In the genomic region with DNA sequence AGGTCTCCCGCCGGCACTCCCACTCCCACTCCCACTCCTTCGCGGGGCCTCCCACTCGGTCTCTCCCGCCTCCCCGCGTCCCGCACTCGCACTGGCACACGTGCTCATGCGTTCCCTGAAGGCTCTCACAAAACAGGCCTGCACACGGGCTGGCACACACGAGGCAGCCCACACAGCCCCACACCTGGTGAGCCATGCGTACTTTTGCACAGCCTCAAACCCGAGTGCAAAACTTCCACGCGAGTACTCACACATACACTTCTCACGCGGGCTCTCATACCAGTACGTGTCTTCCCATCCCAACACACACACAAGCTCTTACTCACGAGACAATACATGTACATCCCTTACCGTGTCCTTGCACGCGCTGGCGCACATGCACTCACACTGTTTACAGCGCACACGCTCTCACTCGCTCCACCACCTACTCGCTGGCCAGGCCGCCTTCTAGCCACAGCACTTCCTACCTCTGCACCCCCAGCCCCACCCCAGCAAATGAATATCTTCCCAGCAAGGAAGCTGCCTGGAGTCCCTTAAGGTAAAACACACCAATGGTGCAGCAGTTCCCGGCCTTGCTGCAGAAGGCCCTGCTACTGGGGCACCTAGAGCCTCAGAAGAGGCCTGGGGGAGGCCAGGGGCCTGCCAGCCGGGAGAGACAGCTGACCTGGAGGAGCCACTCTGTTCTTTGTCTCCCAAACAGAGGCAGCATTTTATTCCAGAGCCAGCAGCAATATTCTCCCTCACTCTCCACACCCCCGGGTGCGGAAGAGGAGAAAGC, we compare ENCODE assay signal across 1 cellular context.
TF ChIP-seq lines count a peak whose summit lies in the region.

No MANE protein-coding gene starts in this region.

TF ChIP-seq in K562, 482 proteins besides CTCF, POLR2A, EP300 and RAD21 (continued from another document and continues in another):
- TF ChIP-seq, protein P1, sequence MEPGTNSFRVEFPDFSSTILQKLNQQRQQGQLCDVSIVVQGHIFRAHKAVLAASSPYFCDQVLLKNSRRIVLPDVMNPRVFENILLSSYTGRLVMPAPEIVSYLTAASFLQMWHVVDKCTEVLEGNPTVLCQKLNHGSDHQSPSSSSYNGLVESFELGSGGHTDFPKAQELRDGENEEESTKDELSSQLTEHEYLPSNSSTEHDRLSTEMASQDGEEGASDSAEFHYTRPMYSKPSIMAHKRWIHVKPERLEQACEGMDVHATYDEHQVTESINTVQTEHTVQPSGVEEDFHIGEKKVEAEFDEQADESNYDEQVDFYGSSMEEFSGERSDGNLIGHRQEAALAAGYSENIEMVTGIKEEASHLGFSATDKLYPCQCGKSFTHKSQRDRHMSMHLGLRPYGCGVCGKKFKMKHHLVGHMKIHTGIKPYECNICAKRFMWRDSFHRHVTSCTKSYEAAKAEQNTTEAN (CRISPR knock-in tag; IDR thresholded peaks at IDR 0.05): 0 out of 2 replicates have a peak, but pooled peaks have one; percentile 66
- no peak for TF ChIP-seq ETV5 (CRISPR knock-in tag; IDR thresholded peaks at IDR 0.05; ENCODE audit: low read depth)
- no peak for TF ChIP-seq ZNF3 (CRISPR knock-in tag; IDR thresholded peaks at IDR 0.05)
- TF ChIP-seq DPF2 (IDR thresholded peaks at IDR 0.05): peak; percentile 59; the same call in 1 of the 2 replicates
- TF ChIP-seq, protein P2, sequence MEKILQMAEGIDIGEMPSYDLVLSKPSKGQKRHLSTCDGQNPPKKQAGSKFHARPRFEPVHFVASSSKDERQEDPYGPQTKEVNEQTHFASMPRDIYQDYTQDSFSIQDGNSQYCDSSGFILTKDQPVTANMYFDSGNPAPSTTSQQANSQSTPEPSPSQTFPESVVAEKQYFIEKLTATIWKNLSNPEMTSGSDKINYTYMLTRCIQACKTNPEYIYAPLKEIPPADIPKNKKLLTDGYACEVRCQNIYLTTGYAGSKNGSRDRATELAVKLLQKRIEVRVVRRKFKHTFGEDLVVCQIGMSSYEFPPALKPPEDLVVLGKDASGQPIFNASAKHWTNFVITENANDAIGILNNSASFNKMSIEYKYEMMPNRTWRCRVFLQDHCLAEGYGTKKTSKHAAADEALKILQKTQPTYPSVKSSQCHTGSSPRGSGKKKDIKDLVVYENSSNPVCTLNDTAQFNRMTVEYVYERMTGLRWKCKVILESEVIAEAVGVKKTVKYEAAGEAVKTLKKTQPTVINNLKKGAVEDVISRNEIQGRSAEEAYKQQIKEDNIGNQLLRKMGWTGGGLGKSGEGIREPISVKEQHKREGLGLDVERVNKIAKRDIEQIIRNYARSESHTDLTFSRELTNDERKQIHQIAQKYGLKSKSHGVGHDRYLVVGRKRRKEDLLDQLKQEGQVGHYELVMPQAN (IDR thresholded peaks at IDR 0.05; ENCODE audit: borderline replicate concordance): peak; percentile 89
- TF ChIP-seq EP400 (IDR thresholded peaks at IDR 0.05): peak; percentile 86
- TF ChIP-seq, protein P3, sequence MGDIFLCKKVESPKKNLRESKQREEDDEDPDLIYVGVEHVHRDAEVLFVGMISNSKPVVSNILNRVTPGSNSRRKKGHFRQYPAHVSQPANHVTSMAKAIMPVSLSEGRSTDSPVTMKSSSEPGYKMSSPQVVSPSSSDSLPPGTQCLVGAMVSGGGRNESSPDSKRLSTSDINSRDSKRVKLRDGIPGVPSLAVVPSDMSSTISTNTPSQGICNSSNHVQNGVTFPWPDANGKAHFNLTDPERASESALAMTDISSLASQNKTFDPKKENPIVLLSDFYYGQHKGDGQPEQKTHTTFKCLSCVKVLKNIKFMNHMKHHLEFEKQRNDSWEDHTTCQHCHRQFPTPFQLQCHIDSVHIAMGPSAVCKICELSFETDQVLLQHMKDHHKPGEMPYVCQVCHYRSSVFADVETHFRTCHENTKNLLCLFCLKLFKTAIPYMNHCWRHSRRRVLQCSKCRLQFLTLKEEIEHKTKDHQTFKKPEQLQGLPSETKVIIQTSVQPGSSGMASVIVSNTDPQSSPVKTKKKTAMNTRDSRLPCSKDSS (IDR thresholded peaks at IDR 0.05; ENCODE audit: low read depth, partially characterized antibody): no peak
- TF ChIP-seq, protein P4, sequence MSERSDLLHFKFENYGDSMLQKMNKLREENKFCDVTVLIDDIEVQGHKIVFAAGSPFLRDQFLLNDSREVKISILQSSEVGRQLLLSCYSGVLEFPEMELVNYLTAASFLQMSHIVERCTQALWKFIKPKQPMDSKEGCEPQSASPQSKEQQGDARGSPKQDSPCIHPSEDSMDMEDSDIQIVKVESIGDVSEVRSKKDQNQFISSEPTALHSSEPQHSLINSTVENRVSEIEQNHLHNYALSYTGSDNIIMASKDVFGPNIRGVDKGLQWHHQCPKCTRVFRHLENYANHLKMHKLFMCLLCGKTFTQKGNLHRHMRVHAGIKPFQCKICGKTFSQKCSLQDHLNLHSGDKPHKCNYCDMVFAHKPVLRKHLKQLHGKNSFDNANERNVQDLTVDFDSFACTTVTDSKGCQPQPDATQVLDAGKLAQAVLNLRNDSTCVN (CRISPR knock-in tag; IDR thresholded peaks at IDR 0.05): no peak
- TF ChIP-seq NONO (IDR thresholded peaks at IDR 0.05; ENCODE audit: low read depth in 2 of 2, low read length in 1 of 2): 0 out of 4 replicates have a peak, but pooled peaks of 1 of the 2 experiments have one; percentile 2
- TF ChIP-seq, protein P5, sequence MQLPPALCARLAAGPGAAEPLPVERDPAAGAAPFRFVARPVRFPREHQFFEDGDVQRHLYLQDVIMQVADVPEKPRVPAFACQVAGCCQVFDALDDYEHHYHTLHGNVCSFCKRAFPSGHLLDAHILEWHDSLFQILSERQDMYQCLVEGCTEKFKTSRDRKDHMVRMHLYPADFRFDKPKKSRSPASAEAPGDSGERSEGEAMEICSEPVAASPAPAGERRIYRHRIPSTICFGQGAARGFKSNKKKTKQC (CRISPR knock-in tag; IDR thresholded peaks at IDR 0.05): peak; percentile 87
- TF ChIP-seq STAT5B (CRISPR knock-in tag; IDR thresholded peaks at IDR 0.05): no peak
- TF ChIP-seq, protein P6, sequence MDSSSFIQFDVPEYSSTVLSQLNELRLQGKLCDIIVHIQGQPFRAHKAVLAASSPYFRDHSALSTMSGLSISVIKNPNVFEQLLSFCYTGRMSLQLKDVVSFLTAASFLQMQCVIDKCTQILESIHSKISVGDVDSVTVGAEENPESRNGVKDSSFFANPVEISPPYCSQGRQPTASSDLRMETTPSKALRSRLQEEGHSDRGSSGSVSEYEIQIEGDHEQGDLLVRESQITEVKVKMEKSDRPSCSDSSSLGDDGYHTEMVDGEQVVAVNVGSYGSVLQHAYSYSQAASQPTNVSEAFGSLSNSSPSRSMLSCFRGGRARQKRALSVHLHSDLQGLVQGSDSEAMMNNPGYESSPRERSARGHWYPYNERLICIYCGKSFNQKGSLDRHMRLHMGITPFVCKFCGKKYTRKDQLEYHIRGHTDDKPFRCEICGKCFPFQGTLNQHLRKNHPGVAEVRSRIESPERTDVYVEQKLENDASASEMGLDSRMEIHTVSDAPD (CRISPR knock-in tag; IDR thresholded peaks at IDR 0.05): no peak
- TF ChIP-seq ZNF140 (CRISPR knock-in tag; IDR thresholded peaks at IDR 0.05): no peak
- TF ChIP-seq FOXK1 (CRISPR knock-in tag; IDR thresholded peaks at IDR 0.05; ENCODE audit: borderline replicate concordance): no peak; the same call in 1 of the 2 replicates
- no peak for TF ChIP-seq EWSR1 (IDR thresholded peaks at IDR 0.05; ENCODE audit: borderline replicate concordance, low read depth, partially characterized antibody)
- TF ChIP-seq NFIC (IDR thresholded peaks at IDR 0.05): no peak
- TF ChIP-seq, protein P7, sequence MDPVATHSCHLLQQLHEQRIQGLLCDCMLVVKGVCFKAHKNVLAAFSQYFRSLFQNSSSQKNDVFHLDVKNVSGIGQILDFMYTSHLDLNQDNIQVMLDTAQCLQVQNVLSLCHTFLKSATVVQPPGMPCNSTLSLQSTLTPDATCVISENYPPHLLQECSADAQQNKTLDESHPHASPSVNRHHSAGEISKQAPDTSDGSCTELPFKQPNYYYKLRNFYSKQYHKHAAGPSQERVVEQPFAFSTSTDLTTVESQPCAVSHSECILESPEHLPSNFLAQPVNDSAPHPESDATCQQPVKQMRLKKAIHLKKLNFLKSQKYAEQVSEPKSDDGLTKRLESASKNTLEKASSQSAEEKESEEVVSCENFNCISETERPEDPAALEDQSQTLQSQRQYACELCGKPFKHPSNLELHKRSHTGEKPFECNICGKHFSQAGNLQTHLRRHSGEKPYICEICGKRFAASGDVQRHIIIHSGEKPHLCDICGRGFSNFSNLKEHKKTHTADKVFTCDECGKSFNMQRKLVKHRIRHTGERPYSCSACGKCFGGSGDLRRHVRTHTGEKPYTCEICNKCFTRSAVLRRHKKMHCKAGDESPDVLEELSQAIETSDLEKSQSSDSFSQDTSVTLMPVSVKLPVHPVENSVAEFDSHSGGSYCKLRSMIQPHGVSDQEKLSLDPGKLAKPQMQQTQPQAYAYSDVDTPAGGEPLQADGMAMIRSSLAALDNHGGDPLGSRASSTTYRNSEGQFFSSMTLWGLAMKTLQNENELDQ (CRISPR knock-in tag; IDR thresholded peaks at IDR 0.05; ENCODE audit: borderline replicate concordance): no peak
- TF ChIP-seq, protein P8, sequence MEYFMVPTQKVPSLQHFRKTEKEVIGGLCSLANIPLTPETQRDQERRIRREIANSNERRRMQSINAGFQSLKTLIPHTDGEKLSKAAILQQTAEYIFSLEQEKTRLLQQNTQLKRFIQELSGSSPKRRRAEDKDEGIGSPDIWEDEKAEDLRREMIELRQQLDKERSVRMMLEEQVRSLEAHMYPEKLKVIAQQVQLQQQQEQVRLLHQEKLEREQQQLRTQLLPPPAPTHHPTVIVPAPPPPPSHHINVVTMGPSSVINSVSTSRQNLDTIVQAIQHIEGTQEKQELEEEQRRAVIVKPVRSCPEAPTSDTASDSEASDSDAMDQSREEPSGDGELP (CRISPR knock-in tag; IDR thresholded peaks at IDR 0.05; ENCODE audit: borderline replicate concordance): peak; percentile 37; the same call in 1 of the 2 replicates
- TF ChIP-seq KLF10 (CRISPR knock-in tag; IDR thresholded peaks at IDR 0.05): no peak
- TF ChIP-seq, protein P9, sequence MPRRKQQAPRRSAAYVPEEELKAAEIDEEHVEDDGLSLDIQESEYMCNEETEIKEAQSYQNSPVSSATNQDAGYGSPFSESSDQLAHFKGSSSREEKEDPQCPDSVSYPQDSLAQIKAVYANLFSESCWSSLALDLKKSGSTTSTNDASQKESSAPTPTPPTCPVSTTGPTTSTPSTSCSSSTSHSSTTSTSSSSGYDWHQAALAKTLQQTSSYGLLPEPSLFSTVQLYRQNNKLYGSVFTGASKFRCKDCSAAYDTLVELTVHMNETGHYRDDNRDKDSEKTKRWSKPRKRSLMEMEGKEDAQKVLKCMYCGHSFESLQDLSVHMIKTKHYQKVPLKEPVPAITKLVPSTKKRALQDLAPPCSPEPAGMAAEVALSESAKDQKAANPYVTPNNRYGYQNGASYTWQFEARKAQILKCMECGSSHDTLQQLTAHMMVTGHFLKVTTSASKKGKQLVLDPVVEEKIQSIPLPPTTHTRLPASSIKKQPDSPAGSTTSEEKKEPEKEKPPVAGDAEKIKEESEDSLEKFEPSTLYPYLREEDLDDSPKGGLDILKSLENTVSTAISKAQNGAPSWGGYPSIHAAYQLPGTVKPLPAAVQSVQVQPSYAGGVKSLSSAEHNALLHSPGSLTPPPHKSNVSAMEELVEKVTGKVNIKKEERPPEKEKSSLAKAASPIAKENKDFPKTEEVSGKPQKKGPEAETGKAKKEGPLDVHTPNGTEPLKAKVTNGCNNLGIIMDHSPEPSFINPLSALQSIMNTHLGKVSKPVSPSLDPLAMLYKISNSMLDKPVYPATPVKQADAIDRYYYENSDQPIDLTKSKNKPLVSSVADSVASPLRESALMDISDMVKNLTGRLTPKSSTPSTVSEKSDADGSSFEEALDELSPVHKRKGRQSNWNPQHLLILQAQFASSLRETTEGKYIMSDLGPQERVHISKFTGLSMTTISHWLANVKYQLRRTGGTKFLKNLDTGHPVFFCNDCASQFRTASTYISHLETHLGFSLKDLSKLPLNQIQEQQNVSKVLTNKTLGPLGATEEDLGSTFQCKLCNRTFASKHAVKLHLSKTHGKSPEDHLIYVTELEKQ (CRISPR knock-in tag; IDR thresholded peaks at IDR 0.05): no peak
- no peak for TF ChIP-seq PURB (CRISPR knock-in tag; IDR thresholded peaks at IDR 0.05; ENCODE audit: low read depth)
- TF ChIP-seq MCM2 (IDR thresholded peaks at IDR 0.05; ENCODE audit: low read depth): no peak
- no peak for TF ChIP-seq ZFP36 (IDR thresholded peaks at IDR 0.05; ENCODE audit: low read depth, low read length, partially characterized antibody)
- no peak for TF ChIP-seq ZNF282 (CRISPR knock-in tag; IDR thresholded peaks at IDR 0.05)
- no peak for TF ChIP-seq HSF4 (CRISPR knock-in tag; IDR thresholded peaks at IDR 0.05; ENCODE audit: borderline replicate concordance)
- TF ChIP-seq RBM39 (optimal IDR thresholded peaks at IDR 0.05; ENCODE audit: low read depth, low read length): no peak
- TF ChIP-seq, protein P10, sequence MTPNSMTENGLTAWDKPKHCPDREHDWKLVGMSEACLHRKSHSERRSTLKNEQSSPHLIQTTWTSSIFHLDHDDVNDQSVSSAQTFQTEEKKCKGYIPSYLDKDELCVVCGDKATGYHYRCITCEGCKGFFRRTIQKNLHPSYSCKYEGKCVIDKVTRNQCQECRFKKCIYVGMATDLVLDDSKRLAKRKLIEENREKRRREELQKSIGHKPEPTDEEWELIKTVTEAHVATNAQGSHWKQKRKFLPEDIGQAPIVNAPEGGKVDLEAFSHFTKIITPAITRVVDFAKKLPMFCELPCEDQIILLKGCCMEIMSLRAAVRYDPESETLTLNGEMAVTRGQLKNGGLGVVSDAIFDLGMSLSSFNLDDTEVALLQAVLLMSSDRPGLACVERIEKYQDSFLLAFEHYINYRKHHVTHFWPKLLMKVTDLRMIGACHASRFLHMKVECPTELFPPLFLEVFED (CRISPR knock-in tag; conservative IDR thresholded peaks at IDR 0.05): no peak
- TF ChIP-seq, protein P11, sequence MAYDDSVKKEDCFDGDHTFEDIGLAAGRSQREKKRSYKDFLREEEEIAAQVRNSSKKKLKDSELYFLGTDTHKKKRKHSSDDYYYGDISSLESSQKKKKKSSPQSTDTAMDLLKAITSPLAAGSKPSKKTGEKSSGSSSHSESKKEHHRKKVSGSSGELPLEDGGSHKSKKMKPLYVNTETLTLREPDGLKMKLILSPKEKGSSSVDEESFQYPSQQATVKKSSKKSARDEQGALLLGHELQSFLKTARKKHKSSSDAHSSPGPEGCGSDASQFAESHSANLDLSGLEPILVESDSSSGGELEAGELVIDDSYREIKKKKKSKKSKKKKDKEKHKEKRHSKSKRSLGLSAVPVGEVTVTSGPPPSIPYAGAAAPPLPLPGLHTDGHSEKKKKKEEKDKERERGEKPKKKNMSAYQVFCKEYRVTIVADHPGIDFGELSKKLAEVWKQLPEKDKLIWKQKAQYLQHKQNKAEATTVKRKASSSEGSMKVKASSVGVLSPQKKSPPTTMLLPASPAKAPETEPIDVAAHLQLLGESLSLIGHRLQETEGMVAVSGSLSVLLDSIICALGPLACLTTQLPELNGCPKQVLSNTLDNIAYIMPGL (CRISPR knock-in tag; IDR thresholded peaks at IDR 0.05): 0 out of 2 replicates have a peak, but pooled peaks have one; percentile 28
- peak; percentile 73 for TF ChIP-seq ZNF431 (CRISPR knock-in tag; IDR thresholded peaks at IDR 0.05)
